ENCODE assay signal across 20 cellular contexts in genomic region chr20:10572853-10573252, GRCh38.
"Had no signal": no experiment of that assay in that cellular context is flagged by ENCODE, and none has a peak within 500 bp of the region (broad histone marks: within the 10 kb centered on the region; RNA-seq: fewer than 3 reads in every experiment).

No MANE protein-coding gene starts in this region.

- H3K4me3 Mint-ChIP-seq: activated CD4-positive, alpha-beta memory T cell treated with anti-CD3 and anti-CD28 coated beads for 36 hours; activated T-helper 1 cell treated with anti-CD3 and anti-CD28 coated beads, Interleukin-12 subunit alpha, Interleukin-12 subunit beta, Interleukin-2, Interleukin-4 antibody, amounts not matched to agents 30 ng/mL and 10 ng/mL and 1 ng/mL, durations not matched to agents 14 hours and 24 hours and 36 hours; mesothelial cell of epicardium; stimulated activated naive B cell treated with anti-CD40 and anti-IgM and Interleukin-4, amounts not matched to agents 10 μg/mL and 1 μg/mL and 100 μg/mL, for 72 hours had no signal

- DNase-seq: activated CD4-positive, alpha-beta memory T cell treated with anti-CD3 and anti-CD28 coated beads for 36 hours; activated CD4-positive, CD25-positive, alpha-beta regulatory T cell treated with anti-CD3 and anti-CD28 coated beads, Interleukin-2, amount 50 U/mL, for 72 hours; activated gamma-delta T cell treated with Interleukin-2 at 50 U/mL for 16 hours; activated T-cell treated with anti-CD3 and anti-CD28 coated beads for 4 hours; amniotic stem cell; brain microvascular endothelial cell; central memory CD4-positive, alpha-beta T cell; colonic mucosa; erythroblast; kidney; right lobe of liver; stimulated activated naive B cell treated with anti-CD40 and anti-IgM and Interleukin-4, amounts not matched to agents 10 μg/mL and 1 μg/mL and 100 μg/mL, for 72 hours; T-helper 1 cell; T-helper 9 cell had no signal

- H3K27ac Mint-ChIP-seq: activated CD4-positive, alpha-beta memory T cell treated with anti-CD3 and anti-CD28 coated beads for 36 hours; activated naive CD4-positive, alpha-beta T cell treated with anti-CD3 and anti-CD28 coated beads, Interleukin-2, amount 50 U/mL, for 72 hours; activated T-helper 1 cell treated with anti-CD3 and anti-CD28 coated beads, Interleukin-12 subunit alpha, Interleukin-12 subunit beta, Interleukin-2, Interleukin-4 antibody, amounts not matched to agents 30 ng/mL and 10 ng/mL and 1 ng/mL, durations not matched to agents 14 hours and 24 hours and 36 hours; mesothelial cell of epicardium; stimulated activated naive B cell treated with anti-CD40 and anti-IgM and Interleukin-4, amounts not matched to agents 10 μg/mL and 1 μg/mL and 100 μg/mL, for 72 hours had no signal

- H3K36me3 ChIP-seq: brain microvascular endothelial cell, colonic mucosa, right lobe of liver had no signal

- H3K9me3 ChIP-seq: colonic mucosa, right lobe of liver had no signal

- H3K4me3 ChIP-seq: colonic mucosa, lung, right lobe of liver had no signal

- H3K4me1 ChIP-seq: colonic mucosa, right lobe of liver had no signal

- H3K27ac ChIP-seq: colonic mucosa, right lobe of liver had no signal

- H3K27me3 Mint-ChIP-seq: activated CD4-positive, alpha-beta memory T cell treated with anti-CD3 and anti-CD28 coated beads for 36 hours; stimulated activated naive B cell treated with anti-CD40 and anti-IgM and Interleukin-4, amounts not matched to agents 10 μg/mL and 1 μg/mL and 100 μg/mL, for 72 hours had no signal

- H3K27me3 ChIP-seq: brain microvascular endothelial cell, colonic mucosa, right lobe of liver had no signal

- ATAC-seq: activated naive CD4-positive, alpha-beta T cell treated with anti-CD3 and anti-CD28 coated beads, Interleukin-2, amount 50 U/mL, for 72 hours; left lobe of liver; right lobe of liver; SK-N-SH treated with all-trans-retinoic acid at 6 μM for 48 hours; stimulated activated naive B cell treated with anti-CD40 and anti-IgM and Interleukin-4, amounts not matched to agents 10 μg/mL and 1 μg/mL and 100 μg/mL, for 72 hours had no signal

- H3K9me3 Mint-ChIP-seq: activated CD4-positive, alpha-beta memory T cell treated with anti-CD3 and anti-CD28 coated beads for 36 hours; activated naive CD4-positive, alpha-beta T cell treated with anti-CD3 and anti-CD28 coated beads, Interleukin-2, amount 50 U/mL, for 72 hours; activated T-helper 1 cell treated with anti-CD3 and anti-CD28 coated beads, Interleukin-12 subunit alpha, Interleukin-12 subunit beta, Interleukin-2, Interleukin-4 antibody, amounts not matched to agents 30 ng/mL and 10 ng/mL and 1 ng/mL, durations not matched to agents 14 hours and 24 hours and 36 hours; stimulated activated naive B cell treated with anti-CD40 and anti-IgM and Interleukin-4, amounts not matched to agents 10 μg/mL and 1 μg/mL and 100 μg/mL, for 72 hours had no signal
